1 cellular context compared by ENCODE assay signal in the genomic region with DNA sequence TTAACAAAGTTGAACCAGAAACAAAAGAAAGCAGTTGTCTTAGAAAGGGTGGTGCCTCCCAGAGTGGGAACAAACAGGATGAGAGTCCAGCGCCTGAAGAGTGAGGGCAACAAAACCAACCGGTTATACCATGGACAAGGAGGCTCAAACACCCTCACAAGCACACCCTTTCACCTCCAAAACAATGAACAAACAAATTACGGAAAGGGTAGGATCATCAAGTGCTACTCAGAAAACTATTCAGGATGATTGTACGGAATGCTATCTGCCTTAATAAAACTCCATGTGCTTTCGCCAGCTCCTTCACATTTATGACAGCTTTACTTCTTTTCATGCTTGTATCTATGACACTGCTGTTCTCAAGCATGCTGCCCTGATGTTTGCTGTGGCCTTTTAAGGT.
TF ChIP-seq lines count a peak whose summit lies in the region.

No MANE protein-coding gene starts in this region.

TF ChIP-seq in H1, 55 proteins besides CTCF, POLR2A, EP300 and RAD21:
- TF ChIP-seq SRF (IDR thresholded peaks at IDR 0.05; ENCODE audit: low read depth, low read length) (no peak), HDAC6 (IDR thresholded peaks at IDR 0.05; ENCODE audit: low read depth, low read length) (no peak), SIRT6 (IDR thresholded peaks at IDR 0.05; ENCODE audit: low read length) (no peak), POLR2AphosphoS5 (IDR thresholded peaks at IDR 0.05; ENCODE audit: low read depth, low read length) (no peak), SP4 (IDR thresholded peaks at IDR 0.05; ENCODE audit: low read length) (no peak), KDM1A (IDR thresholded peaks at IDR 0.05; ENCODE audit: borderline replicate concordance, low read length) (no peak)
